In the genomic region with DNA sequence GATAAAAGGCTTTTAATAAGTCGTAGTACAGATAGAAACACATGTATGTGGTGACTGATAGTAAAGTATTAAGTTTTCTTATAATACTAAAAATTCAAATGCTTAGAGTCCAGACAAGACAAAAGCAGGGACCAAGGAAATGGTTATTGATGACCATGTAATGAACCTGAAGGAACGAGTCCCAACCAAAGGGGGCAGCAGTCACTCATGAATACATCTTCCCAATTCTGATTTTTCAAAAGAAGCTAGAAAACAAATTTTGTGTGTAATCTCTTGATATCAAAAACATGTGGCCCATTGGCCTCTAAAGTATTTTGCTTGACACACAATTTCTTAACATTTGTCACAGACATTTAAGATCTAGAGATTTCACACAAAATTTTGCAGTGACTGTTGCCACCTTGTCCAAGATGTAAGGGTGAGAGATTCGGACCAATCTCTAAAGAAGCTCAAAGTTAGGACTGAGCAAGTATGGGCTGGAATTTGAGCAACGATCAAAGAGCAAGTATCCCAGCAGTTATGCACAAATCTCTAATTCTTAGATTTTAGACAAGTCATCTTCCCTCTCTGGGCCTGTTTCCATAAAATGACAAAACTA, we compare ENCODE assay signal across 8 cellular contexts.
DNase-seq lines count a peak whose midpoint lies in the region; ATAC-seq and TF ChIP-seq lines count a peak whose summit lies in the region.

No MANE protein-coding gene starts in this region.

- H3K9me2 ChIP-seq in OCI-LY7 (ENCODE audit: insufficient read depth, low read length): no peaks in the 10 kb centered on the region

- H3K27me3 ChIP-seq in mammary epithelial cell (ENCODE audit: insufficient read depth, low read length): no peaks in the 10 kb centered on the region

- CTCF ChIA-PET in OCI-LY7 (lab: Charles Lee; ENCODE audit: unreplicated experiment): interaction anchor here (0.6 to 1.0 kb wide), 3 partner anchors 68 to 245 kb away, joined by 3 to 7 read pairs (median 3); no protein-coding TSS in a partner anchor
- CTCF ChIA-PET in mammary epithelial cell (lab: Charles Lee; ENCODE audit: low non-redundant PET): interaction anchor here (0.5 to 1.0 kb wide), 9 partner anchors 21 to 977 kb away, joined by 3 to 8 read pairs (median 4); a partner anchor contains a TSS

- H3K79me2 ChIP-seq in OCI-LY7 (ENCODE audit: insufficient read depth, low read depth, low read length) (no peaks in the 10 kb centered on the region), mammary epithelial cell (ENCODE audit: insufficient read depth, low read length) (peaks cover 20% of the 10 kb centered on the region)

- no peak overlapping the region for H3K9ac ChIP-seq in mammary epithelial cell (ENCODE audit: insufficient read depth, low read length)

- H3K27ac ChIP-seq in 22Rv1 (no peak overlapping the region), OCI-LY7 (ENCODE audit: low read depth, low read length, poor library complexity, severe bottlenecking) (no peak overlapping the region), mammary epithelial cell (ENCODE audit: insufficient read depth, low read depth, low read length) (no peak overlapping the region)

- DNase-seq in EL: peak; percentile 51
- DNase-seq in OCI-LY7 (ENCODE audit: low spot score): peak; percentile 46
- peak; percentile 20 for DNase-seq in mammary epithelial cell
- DNase-seq in medulla oblongata (ENCODE audit: extremely low spot score): peak; percentile 45
- no peak for DNase-seq in activated effector memory CD4-positive, alpha-beta T cell treated with Interleukin-2 at 50 U/mL for 16 hours

- BruUV-seq in OCI-LY7 (replicated peaks; lab: Mats Ljungman, UMichigan) (no TSS peak), mammary epithelial cell (replicated peaks; lab: Mats Ljungman, UMichigan) (no TSS peak)

- in situ Hi-C loops in mammary epithelial cell (cut with MboI; ENCODE audit: low sequenced_read_pairs in 2 of 2): loop anchor here in 1 of 2 donors (10.0 kb wide), 1 partner anchor 171 kb away; no protein-coding TSS in a partner anchor

- POLR2A ChIA-PET in OCI-LY7 (lab: Charles Lee): interaction anchor here (0.6 to 1.1 kb wide), 2 partner anchors 67 to 246 kb away, joined by 3 read pairs; a partner anchor contains a TSS

- no peak overlapping the region for H3K4me3 ChIP-seq in OCI-LY7 (ENCODE audit: low read depth, low read length, poor library complexity, severe bottlenecking)
- H3K4me3 ChIP-seq in mammary epithelial cell (replicated peaks in 1 of 3; ENCODE audit: insufficient read depth in 1 of 3, low read depth in 2 of 3, low read length in 3 of 3): no peak overlapping the region

- H2AFZ ChIP-seq in OCI-LY7 (ENCODE audit: low read length) (no peak overlapping the region), mammary epithelial cell (ENCODE audit: low read depth, low read length) (no peak overlapping the region)

- H3K4me1 ChIP-seq in OCI-LY7 (ENCODE audit: insufficient read depth, low read length, poor library complexity, severe bottlenecking): no peaks in the 10 kb centered on the region
- H3K4me1 ChIP-seq in mammary epithelial cell (ENCODE audit: insufficient read depth, low read length): no peaks in the 10 kb centered on the region

- intact Hi-C loops in OCI-LY7 (cut with micrococcal nuclease; ENCODE audit: unreplicated experiment) (loop anchor here (1.0 to 2.0 kb wide), 3 partner anchors 67 to 245 kb away; a partner anchor contains a TSS), mammary epithelial cell (cut with micrococcal nuclease) (loop anchor here (1.0 to 10.0 kb wide), 7 partner anchors 68 to 911 kb away; no protein-coding TSS in a partner anchor)

- dilution Hi-C loops in mammary epithelial cell (cut with HindIII; ENCODE audit: low sequenced_read_pairs): no loop called here

- H4K20me1 ChIP-seq in OCI-LY7 (ENCODE audit: insufficient read depth, low read length) (peaks cover 8% of the 10 kb centered on the region), mammary epithelial cell (ENCODE audit: insufficient read depth, low read length) (no peaks in the 10 kb centered on the region)

- ATAC-seq in HG02870 (IDR thresholded peaks at IDR 0.05; ENCODE audit: unreplicated experiment) (peak; percentile 69), HG03139 (IDR thresholded peaks at IDR 0.05; ENCODE audit: unreplicated experiment) (no peak)

- 22% methylated on average over 4 of the region's 4 CpGs for WGBS in mammary epithelial cell (ENCODE audit: low coverage, missing lambda C conversion rate)

- H3K36me3 ChIP-seq in OCI-LY7 (ENCODE audit: insufficient read depth, low read length) (no peaks in the 10 kb centered on the region), mammary epithelial cell (ENCODE audit: insufficient read depth, low read length) (no peaks in the 10 kb centered on the region)

- H3K4me2 ChIP-seq in OCI-LY7 (ENCODE audit: low read length): no peak overlapping the region
- no peak overlapping the region for H3K4me2 ChIP-seq in mammary epithelial cell (ENCODE audit: insufficient read depth, low read depth, low read length)

- H3K9me3 ChIP-seq in OCI-LY7 (ENCODE audit: low read length) (no peaks in the 10 kb centered on the region), mammary epithelial cell (replicated peaks; ENCODE audit: insufficient read depth, low read length) (no peaks in the 10 kb centered on the region)

- peak; percentile 76 for TF ChIP-seq CTCF in 22Rv1 (IDR thresholded peaks at IDR 0.05)
- peak; percentile 92 for TF ChIP-seq CTCF in OCI-LY7 (conservative IDR thresholded peaks at IDR 0.05; ENCODE audit: low read length)
- TF ChIP-seq CTCF in mammary epithelial cell (conservative IDR thresholded peaks at IDR 0.05 in 1 of 2, IDR thresholded peaks at IDR 0.05 in 1 of 2; ENCODE audit: extremely low read depth in 1 of 2, insufficient read depth in 1 of 2, low read depth in 1 of 2, low read length in 2 of 2): peak; percentile 72 to 81
